ENCODE assay signal across 8 cellular contexts in genomic region chr17:28357901-28358197, GRCh38. TPM values are rescaled to one million over a fixed set of nuclear protein-coding genes. Genes with fewer than 3 reads are reported as not detected.
DNase-seq lines count a peak whose midpoint lies in the region; ATAC-seq and TF ChIP-seq lines count a peak whose summit lies in the region.

No MANE protein-coding gene starts in this region.

- peak overlapping the region; percentile 91 to 98 (median 94) for H3K4me3 Mint-ChIP-seq in naive thymus-derived CD4-positive, alpha-beta T cell

- peak overlapping the region; percentile 89 to 97 (median 94) for H3K27ac Mint-ChIP-seq in naive thymus-derived CD4-positive, alpha-beta T cell

- H3K27ac ChIP-seq in KMS-11: peak overlapping the region; percentile 6; the same call in 1 of the 2 replicates
- H3K27ac ChIP-seq in colonic mucosa: peak overlapping the region; percentile 76
- peak overlapping the region; percentile 90 for H3K27ac ChIP-seq in naive thymus-derived CD4-positive, alpha-beta T cell (ENCODE audit: low read depth, low read length)

- DNase-seq in AG10803 (ENCODE audit: low read depth): no peak
- DNase-seq in colonic mucosa: no peak
- no peak for DNase-seq in naive thymus-derived CD4-positive, alpha-beta T cell
- DNase-seq in NCI-H2029 (lab: John Stamatoyannopoulos, UW): no peak
- DNase-seq in activated CD4-positive, alpha-beta T cell treated with anti-CD3 and anti-CD28 coated beads, Interleukin-2, amount 50 U/mL, for 1 hour: no peak
- no peak for DNase-seq in HuH-7 (ENCODE audit: low spot score)

- POLR2A ChIA-PET in naive thymus-derived CD4-positive, alpha-beta T cell (lab: Charles Lee): interaction anchor here (0.6 to 4.8 kb wide), 18 partner anchors 10 to 540 kb away, joined by 3 to 75 read pairs (median 3); partner anchors contain the start of genes FLOT2, IFT20, SARM1 and SLC46A1

- peaks cover 4 to 26% (median 12%) of the 10 kb centered on the region in 5 donors for H3K36me3 Mint-ChIP-seq in naive thymus-derived CD4-positive, alpha-beta T cell

- H3K36me3 ChIP-seq in KMS-11 (ENCODE audit: insufficient read depth) (peaks cover 9% of the 10 kb centered on the region; the same call in 1 of the 2 replicates), colonic mucosa (peaks cover 16% of the 10 kb centered on the region)
- H3K36me3 ChIP-seq in naive thymus-derived CD4-positive, alpha-beta T cell (ENCODE audit: control insufficient read depth in 2 of 3, insufficient read depth in 3 of 3, low read length in 3 of 3): peaks cover 16 to 57% (median 35%) of the 10 kb centered on the region in 3 experiments

- peaks cover 29% of the 10 kb centered on the region for H3K79me2 ChIP-seq in KMS-11 (ENCODE audit: insufficient read depth, low read depth)

- H3K9ac ChIP-seq in KMS-11 (peak overlapping the region; percentile 91), colonic mucosa (ENCODE audit: low read depth in 2 of 2, low read length in 2 of 2) (peak overlapping the region; percentile 74 to 86)

- H3K9me3 ChIP-seq in colonic mucosa: no peaks in the 10 kb centered on the region
- H3K9me3 ChIP-seq in naive thymus-derived CD4-positive, alpha-beta T cell (ENCODE audit: control insufficient read depth in 2 of 3, low read length in 3 of 3): no peaks in the 10 kb centered on the region

- TF ChIP-seq CTCF in AG10803 (conservative IDR thresholded peaks at IDR 0.05; ENCODE audit: low read length): no peak
- TF ChIP-seq CTCF in KMS-11 (conservative IDR thresholded peaks at IDR 0.05; ENCODE audit: low read depth, low read length): no peak
- TF ChIP-seq CTCF in colonic mucosa (IDR thresholded peaks at IDR 0.05): no peak

- peaks cover 21% of the 10 kb centered on the region for H3K4me1 ChIP-seq in KMS-11 (ENCODE audit: low read depth, poor library complexity, severe bottlenecking)
- H3K4me1 ChIP-seq in colonic mucosa: peaks cover 7% of the 10 kb centered on the region
- peaks cover 17 to 21% of the 10 kb centered on the region in 2 donors for H3K4me1 ChIP-seq in naive thymus-derived CD4-positive, alpha-beta T cell (ENCODE audit: control insufficient read depth in 2 of 2, insufficient read depth in 2 of 2, low read length in 2 of 2)

- intact Hi-C loops in colonic mucosa (cut with DNase I): no loop called here
- intact Hi-C loops in naive thymus-derived CD4-positive, alpha-beta T cell (cut with micrococcal nuclease): loop anchor here (1.0 to 2.0 kb wide), 5 partner anchors 13 to 39 kb away; partner anchors contain the start of genes IFT20 (in 2 of the 2), SARM1 (in 2 of the 2), TMEM97 (in 2 of the 2) and TNFAIP1 (in 2 of the 2)

- peaks cover 19 to 40% (median 29%) of the 10 kb centered on the region in 7 donors for H3K4me1 Mint-ChIP-seq in naive thymus-derived CD4-positive, alpha-beta T cell

- no peak for ATAC-seq in naive thymus-derived CD4-positive, alpha-beta T cell
- ATAC-seq in HG03135 (IDR thresholded peaks at IDR 0.05; ENCODE audit: unreplicated experiment): no peak

- H3K4me3 ChIP-seq in AG10803 (ENCODE audit: low read length) (peak overlapping the region; percentile 95), KMS-11 (IDR thresholded peaks at IDR 0.05; ENCODE audit: insufficient read depth, low read depth, low read length) (no peak overlapping the region), colonic mucosa (peak overlapping the region; percentile 99)
- H3K4me3 ChIP-seq in naive thymus-derived CD4-positive, alpha-beta T cell (ENCODE audit: low read length): peak overlapping the region; percentile 80

- CTCF ChIA-PET in naive thymus-derived CD4-positive, alpha-beta T cell (lab: Charles Lee): interaction anchor here (1.2 to 3.3 kb wide), 2 partner anchors 22 to 59 kb away, joined by 4 to 14 read pairs; partner anchors contain the start of genes IFT20 and TNFAIP1

- H2AFZ ChIP-seq in KMS-11 (ENCODE audit: low read depth): peak overlapping the region; percentile 77

- H3K9me3 Mint-ChIP-seq in naive thymus-derived CD4-positive, alpha-beta T cell: peaks cover 0 to 3% (median 0%) of the 10 kb centered on the region in 11 donors

- no peaks in the 10 kb centered on the region for H3K27me3 Mint-ChIP-seq in naive thymus-derived CD4-positive, alpha-beta T cell

- no peaks in the 10 kb centered on the region for H4K20me1 ChIP-seq in KMS-11 (ENCODE audit: insufficient read depth)

- H3K27me3 ChIP-seq in KMS-11 (ENCODE audit: insufficient read depth, low read depth) (no peaks in the 10 kb centered on the region), colonic mucosa (no peaks in the 10 kb centered on the region)
- H3K27me3 ChIP-seq in naive thymus-derived CD4-positive, alpha-beta T cell (ENCODE audit: control insufficient read depth in 2 of 2, insufficient read depth in 2 of 2, low read length in 2 of 2): no peaks in the 10 kb centered on the region

- peak overlapping the region; percentile 97 for H3K4me2 ChIP-seq in KMS-11

RNA-seq across cellular contexts. Expression of gene POLDIP2, which starts 0.5 kb away (rescaled TPM):
- total RNA-seq in colonic mucosa: 100 to 1,000 TPM in 1 of 2 donors, 10 to 100 TPM in 1; 80.3 to 132 TPM
- 10 to 100 TPM; 27.9 to 64.9 (median 29.8) TPM for total RNA-seq in naive thymus-derived CD4-positive, alpha-beta T cell
- polyA plus RNA-seq in naive thymus-derived CD4-positive, alpha-beta T cell: 10 to 100 TPM; 85.0 to 89.3 TPM

RNA-seq across cellular contexts. Expression of gene SEBOX, which starts 7.2 kb away (rescaled TPM):
- not detected for total RNA-seq in colonic mucosa
- not detected for total RNA-seq in naive thymus-derived CD4-positive, alpha-beta T cell
- polyA plus RNA-seq in naive thymus-derived CD4-positive, alpha-beta T cell: not detected

RNA-seq across cellular contexts. Expression of gene VTN, which starts 12.3 kb away (rescaled TPM):
- 1 to 10 TPM in 1 of 2 donors, not detected in 1; 1.8 TPM for total RNA-seq in colonic mucosa
- total RNA-seq in naive thymus-derived CD4-positive, alpha-beta T cell: under 1 TPM in 2 of 5 experiments, not detected in 3; 0.19 to 0.65 TPM
- under 1 TPM in 1 of 2 donors, not detected in 1; 0.08 TPM for polyA plus RNA-seq in naive thymus-derived CD4-positive, alpha-beta T cell

RNA-seq across cellular contexts. Expression of gene SARM1, which starts 13.6 kb away (rescaled TPM):
- total RNA-seq in colonic mucosa: 10 to 100 TPM in 1 of 2 donors, 1 to 10 TPM in 1; 7.7 to 10.8 TPM
- 10 to 100 TPM; 21.8 to 34.1 (median 27.2) TPM for total RNA-seq in naive thymus-derived CD4-positive, alpha-beta T cell
- polyA plus RNA-seq in naive thymus-derived CD4-positive, alpha-beta T cell: 1 to 10 TPM; 5.2 to 8.4 TPM

RNA-seq across cellular contexts. Expression of gene TNFAIP1, which starts 22.3 kb away (rescaled TPM):
- 10 to 100 TPM; 29.6 to 39.8 TPM for total RNA-seq in colonic mucosa
- total RNA-seq in naive thymus-derived CD4-positive, alpha-beta T cell: 10 to 100 TPM in 4 of 5 experiments, 1 to 10 TPM in 1; 8.0 to 26.9 (median 25.9) TPM
- polyA plus RNA-seq in naive thymus-derived CD4-positive, alpha-beta T cell: 10 to 100 TPM; 10.3 to 19.0 TPM

Comparison
In these comparisons a context has a peak if more than half of its experiments do, and no peak if none do; other contexts are left out.
1. H3K27ac ChIP-seq: peak in every context shown above with its lines; median percentile 90 in naive thymus-derived CD4-positive, alpha-beta T cell; 76 in colonic mucosa; 6 in KMS-11.